In the genomic region with DNA sequence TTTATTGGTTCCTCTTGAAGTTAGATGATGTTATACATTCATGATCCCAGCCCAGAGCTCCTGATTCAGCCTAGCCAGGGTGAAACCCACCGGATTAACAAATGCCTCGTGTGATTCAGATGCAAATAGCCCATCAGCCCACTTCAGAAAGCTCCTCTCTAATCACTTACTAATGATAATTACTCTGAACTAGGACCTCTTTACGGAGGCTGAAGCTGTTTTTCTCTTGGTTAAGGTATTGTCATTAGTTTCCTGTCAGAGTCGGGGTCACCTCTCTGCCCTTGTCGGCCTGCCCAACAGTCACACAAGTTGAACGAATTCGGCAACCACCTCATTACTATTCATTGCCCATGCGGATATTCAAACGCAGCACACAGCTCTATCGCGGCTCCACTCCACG, we compare ENCODE assay signal across 2 cellular contexts.
A peak's percentile ranks its signal among the peaks of the same experiment; 100 is the strongest.
TF ChIP-seq lines count a peak whose summit lies in the region.

No MANE protein-coding gene starts in this region.

TF ChIP-seq in GM23338, 12 proteins besides CTCF, POLR2A, EP300 and RAD21:
- no peak for TF ChIP-seq EZH2 (IDR thresholded peaks at IDR 0.05; ENCODE audit: low read depth, unreplicated experiment)
- no peak for TF ChIP-seq POLR2AphosphoS5 (IDR thresholded peaks at IDR 0.05; ENCODE audit: low read depth)
- no peak for TF ChIP-seq ZNF114 (CRISPR knock-in tag; IDR thresholded peaks at IDR 0.05)
- TF ChIP-seq EZH2phosphoT487 (IDR thresholded peaks at IDR 0.05; ENCODE audit: unreplicated experiment) = no peak
- TF ChIP-seq ZNF331 (CRISPR knock-in tag; IDR thresholded peaks at IDR 0.05; ENCODE audit: low read depth) = no peak
- TF ChIP-seq, protein P1, sequence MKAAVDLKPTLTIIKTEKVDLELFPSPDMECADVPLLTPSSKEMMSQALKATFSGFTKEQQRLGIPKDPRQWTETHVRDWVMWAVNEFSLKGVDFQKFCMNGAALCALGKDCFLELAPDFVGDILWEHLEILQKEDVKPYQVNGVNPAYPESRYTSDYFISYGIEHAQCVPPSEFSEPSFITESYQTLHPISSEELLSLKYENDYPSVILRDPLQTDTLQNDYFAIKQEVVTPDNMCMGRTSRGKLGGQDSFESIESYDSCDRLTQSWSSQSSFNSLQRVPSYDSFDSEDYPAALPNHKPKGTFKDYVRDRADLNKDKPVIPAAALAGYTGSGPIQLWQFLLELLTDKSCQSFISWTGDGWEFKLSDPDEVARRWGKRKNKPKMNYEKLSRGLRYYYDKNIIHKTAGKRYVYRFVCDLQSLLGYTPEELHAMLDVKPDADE (IDR thresholded peaks at IDR 0.05) = 0 out of 2 replicates have a peak, but pooled peaks have one; percentile 8
- peak; percentile 95 for TF ChIP-seq NANOG (IDR thresholded peaks at IDR 0.05; ENCODE audit: borderline replicate concordance)
- TF ChIP-seq STAT1 (IDR thresholded peaks at IDR 0.05; ENCODE audit: unreplicated experiment) = no peak
- TF ChIP-seq, protein P2, sequence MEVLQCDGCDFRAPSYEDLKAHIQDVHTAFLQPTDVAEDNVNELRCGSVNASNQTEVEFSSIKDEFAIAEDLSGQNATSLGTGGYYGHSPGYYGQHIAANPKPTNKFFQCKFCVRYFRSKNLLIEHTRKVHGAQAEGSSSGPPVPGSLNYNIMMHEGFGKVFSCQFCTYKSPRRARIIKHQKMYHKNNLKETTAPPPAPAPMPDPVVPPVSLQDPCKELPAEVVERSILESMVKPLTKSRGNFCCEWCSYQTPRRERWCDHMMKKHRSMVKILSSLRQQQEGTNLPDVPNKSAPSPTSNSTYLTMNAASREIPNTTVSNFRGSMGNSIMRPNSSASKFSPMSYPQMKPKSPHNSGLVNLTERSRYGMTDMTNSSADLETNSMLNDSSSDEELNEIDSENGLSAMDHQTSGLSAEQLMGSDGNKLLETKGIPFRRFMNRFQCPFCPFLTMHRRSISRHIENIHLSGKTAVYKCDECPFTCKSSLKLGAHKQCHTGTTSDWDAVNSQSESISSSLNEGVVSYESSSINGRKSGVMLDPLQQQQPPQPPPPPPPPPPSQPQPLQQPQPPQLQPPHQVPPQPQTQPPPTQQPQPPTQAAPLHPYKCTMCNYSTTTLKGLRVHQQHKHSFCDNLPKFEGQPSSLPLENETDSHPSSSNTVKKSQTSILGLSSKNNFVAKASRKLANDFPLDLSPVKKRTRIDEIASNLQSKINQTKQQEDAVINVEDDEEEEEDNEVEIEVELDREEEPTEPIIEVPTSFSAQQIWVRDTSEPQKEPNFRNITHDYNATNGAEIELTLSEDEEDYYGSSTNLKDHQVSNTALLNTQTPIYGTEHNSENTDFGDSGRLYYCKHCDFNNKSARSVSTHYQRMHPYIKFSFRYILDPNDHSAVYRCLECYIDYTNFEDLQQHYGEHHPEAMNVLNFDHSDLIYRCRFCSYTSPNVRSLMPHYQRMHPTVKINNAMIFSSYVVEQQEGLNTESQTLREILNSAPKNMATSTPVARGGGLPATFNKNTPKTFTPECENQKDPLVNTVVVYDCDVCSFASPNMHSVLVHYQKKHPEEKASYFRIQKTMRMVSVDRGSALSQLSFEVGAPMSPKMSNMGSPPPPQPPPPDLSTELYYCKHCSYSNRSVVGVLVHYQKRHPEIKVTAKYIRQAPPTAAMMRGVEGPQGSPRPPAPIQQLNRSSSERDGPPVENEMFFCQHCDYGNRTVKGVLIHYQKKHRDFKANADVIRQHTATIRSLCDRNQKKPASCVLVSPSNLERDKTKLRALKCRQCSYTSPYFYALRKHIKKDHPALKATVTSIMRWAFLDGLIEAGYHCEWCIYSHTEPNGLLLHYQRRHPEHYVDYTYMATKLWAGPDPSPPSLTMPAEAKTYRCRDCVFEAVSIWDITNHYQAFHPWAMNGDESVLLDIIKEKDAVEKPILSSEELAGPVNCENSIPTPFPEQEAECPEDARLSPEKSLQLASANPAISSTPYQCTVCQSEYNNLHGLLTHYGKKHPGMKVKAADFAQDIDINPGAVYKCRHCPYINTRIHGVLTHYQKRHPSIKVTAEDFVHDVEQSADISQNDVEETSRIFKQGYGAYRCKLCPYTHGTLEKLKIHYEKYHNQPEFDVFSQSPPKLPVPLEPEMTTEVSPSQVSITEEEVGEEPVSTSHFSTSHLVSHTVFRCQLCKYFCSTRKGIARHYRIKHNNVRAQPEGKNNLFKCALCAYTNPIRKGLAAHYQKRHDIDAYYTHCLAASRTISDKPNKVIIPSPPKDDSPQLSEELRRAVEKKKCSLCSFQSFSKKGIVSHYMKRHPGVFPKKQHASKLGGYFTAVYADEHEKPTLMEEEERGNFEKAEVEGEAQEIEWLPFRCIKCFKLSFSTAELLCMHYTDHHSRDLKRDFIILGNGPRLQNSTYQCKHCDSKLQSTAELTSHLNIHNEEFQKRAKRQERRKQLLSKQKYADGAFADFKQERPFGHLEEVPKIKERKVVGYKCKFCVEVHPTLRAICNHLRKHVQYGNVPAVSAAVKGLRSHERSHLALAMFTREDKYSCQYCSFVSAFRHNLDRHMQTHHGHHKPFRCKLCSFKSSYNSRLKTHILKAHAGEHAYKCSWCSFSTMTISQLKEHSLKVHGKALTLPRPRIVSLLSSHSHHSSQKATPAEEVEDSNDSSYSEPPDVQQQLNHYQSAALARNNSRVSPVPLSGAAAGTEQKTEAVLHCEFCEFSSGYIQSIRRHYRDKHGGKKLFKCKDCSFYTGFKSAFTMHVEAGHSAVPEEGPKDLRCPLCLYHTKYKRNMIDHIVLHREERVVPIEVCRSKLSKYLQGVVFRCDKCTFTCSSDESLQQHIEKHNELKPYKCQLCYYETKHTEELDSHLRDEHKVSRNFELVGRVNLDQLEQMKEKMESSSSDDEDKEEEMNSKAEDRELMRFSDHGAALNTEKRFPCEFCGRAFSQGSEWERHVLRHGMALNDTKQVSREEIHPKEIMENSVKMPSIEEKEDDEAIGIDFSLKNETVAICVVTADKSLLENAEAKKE (CRISPR knock-in tag; IDR thresholded peaks at IDR 0.05) = no peak
- TF ChIP-seq CREB1 (CRISPR knock-in tag; IDR thresholded peaks at IDR 0.05; ENCODE audit: low read depth) = 0 out of 2 replicates have a peak, but pooled peaks have one; percentile 16
TF ChIP-seq in GM23338: peak in this region for 3.

TF ChIP-seq in SK-N-SH, 30 proteins besides CTCF, POLR2A, EP300 and RAD21:
- TF ChIP-seq RXRA (IDR thresholded peaks at IDR 0.05; ENCODE audit: borderline replicate concordance, low read depth) = no peak
- no peak for TF ChIP-seq TAF1 (IDR thresholded peaks at IDR 0.05; ENCODE audit: borderline replicate concordance, low read depth, low read length)
- TF ChIP-seq JUND (IDR thresholded peaks at IDR 0.05) = no peak
- TF ChIP-seq GABPA (IDR thresholded peaks at IDR 0.05; ENCODE audit: low read depth) = no peak
- TF ChIP-seq, protein P3, sequence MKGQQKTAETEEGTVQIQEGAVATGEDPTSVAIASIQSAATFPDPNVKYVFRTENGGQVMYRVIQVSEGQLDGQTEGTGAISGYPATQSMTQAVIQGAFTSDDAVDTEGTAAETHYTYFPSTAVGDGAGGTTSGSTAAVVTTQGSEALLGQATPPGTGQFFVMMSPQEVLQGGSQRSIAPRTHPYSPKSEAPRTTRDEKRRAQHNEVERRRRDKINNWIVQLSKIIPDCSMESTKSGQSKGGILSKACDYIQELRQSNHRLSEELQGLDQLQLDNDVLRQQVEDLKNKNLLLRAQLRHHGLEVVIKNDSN (IDR thresholded peaks at IDR 0.05; ENCODE audit: borderline replicate concordance, low read depth) = no peak
- TF ChIP-seq, protein P4, sequence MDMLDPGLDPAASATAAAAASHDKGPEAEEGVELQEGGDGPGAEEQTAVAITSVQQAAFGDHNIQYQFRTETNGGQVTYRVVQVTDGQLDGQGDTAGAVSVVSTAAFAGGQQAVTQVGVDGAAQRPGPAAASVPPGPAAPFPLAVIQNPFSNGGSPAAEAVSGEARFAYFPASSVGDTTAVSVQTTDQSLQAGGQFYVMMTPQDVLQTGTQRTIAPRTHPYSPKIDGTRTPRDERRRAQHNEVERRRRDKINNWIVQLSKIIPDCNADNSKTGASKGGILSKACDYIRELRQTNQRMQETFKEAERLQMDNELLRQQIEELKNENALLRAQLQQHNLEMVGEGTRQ (IDR thresholded peaks at IDR 0.05; ENCODE audit: borderline replicate concordance, low read depth, low read length) = no peak
- no peak for TF ChIP-seq NRF1 (IDR thresholded peaks at IDR 0.05; ENCODE audit: low read depth, low read length)
- TF ChIP-seq, protein P5, sequence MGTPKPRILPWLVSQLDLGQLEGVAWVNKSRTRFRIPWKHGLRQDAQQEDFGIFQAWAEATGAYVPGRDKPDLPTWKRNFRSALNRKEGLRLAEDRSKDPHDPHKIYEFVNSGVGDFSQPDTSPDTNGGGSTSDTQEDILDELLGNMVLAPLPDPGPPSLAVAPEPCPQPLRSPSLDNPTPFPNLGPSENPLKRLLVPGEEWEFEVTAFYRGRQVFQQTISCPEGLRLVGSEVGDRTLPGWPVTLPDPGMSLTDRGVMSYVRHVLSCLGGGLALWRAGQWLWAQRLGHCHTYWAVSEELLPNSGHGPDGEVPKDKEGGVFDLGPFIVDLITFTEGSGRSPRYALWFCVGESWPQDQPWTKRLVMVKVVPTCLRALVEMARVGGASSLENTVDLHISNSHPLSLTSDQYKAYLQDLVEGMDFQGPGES (IDR thresholded peaks at IDR 0.05; ENCODE audit: low read depth, low read length) = no peak
- TF ChIP-seq SMC3 (IDR thresholded peaks at IDR 0.05; ENCODE audit: low read depth, low read length) = no peak
- TF ChIP-seq POLR2AphosphoS5 (IDR thresholded peaks at IDR 0.05; ENCODE audit: low read depth, low read length) = no peak
- TF ChIP-seq, protein P6, sequence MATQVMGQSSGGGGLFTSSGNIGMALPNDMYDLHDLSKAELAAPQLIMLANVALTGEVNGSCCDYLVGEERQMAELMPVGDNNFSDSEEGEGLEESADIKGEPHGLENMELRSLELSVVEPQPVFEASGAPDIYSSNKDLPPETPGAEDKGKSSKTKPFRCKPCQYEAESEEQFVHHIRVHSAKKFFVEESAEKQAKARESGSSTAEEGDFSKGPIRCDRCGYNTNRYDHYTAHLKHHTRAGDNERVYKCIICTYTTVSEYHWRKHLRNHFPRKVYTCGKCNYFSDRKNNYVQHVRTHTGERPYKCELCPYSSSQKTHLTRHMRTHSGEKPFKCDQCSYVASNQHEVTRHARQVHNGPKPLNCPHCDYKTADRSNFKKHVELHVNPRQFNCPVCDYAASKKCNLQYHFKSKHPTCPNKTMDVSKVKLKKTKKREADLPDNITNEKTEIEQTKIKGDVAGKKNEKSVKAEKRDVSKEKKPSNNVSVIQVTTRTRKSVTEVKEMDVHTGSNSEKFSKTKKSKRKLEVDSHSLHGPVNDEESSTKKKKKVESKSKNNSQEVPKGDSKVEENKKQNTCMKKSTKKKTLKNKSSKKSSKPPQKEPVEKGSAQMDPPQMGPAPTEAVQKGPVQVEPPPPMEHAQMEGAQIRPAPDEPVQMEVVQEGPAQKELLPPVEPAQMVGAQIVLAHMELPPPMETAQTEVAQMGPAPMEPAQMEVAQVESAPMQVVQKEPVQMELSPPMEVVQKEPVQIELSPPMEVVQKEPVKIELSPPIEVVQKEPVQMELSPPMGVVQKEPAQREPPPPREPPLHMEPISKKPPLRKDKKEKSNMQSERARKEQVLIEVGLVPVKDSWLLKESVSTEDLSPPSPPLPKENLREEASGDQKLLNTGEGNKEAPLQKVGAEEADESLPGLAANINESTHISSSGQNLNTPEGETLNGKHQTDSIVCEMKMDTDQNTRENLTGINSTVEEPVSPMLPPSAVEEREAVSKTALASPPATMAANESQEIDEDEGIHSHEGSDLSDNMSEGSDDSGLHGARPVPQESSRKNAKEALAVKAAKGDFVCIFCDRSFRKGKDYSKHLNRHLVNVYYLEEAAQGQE (IDR thresholded peaks at IDR 0.05; ENCODE audit: low read depth, low read length) = no peak
- TF ChIP-seq MEF2A (IDR thresholded peaks at IDR 0.05; ENCODE audit: borderline replicate concordance, low read depth) = no peak
- TF ChIP-seq EZH2phosphoT487 (IDR thresholded peaks at IDR 0.05; ENCODE audit: borderline replicate concordance, low read depth) = no peak
- TF ChIP-seq FOXJ3 (CRISPR knock-in tag; IDR thresholded peaks at IDR 0.05) = no peak
- TF ChIP-seq FOXM1 (IDR thresholded peaks at IDR 0.05; ENCODE audit: low read depth) = no peak
- TF ChIP-seq, protein P7, sequence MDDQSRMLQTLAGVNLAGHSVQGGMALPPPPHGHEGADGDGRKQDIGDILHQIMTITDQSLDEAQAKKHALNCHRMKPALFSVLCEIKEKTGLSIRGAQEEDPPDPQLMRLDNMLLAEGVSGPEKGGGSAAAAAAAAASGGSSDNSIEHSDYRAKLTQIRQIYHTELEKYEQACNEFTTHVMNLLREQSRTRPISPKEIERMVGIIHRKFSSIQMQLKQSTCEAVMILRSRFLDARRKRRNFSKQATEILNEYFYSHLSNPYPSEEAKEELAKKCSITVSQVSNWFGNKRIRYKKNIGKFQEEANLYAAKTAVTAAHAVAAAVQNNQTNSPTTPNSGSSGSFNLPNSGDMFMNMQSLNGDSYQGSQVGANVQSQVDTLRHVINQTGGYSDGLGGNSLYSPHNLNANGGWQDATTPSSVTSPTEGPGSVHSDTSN (IDR thresholded peaks at IDR 0.05) = no peak
- TF ChIP-seq RFX5 (IDR thresholded peaks at IDR 0.05; ENCODE audit: low read length) = no peak
- TF ChIP-seq, protein P8, sequence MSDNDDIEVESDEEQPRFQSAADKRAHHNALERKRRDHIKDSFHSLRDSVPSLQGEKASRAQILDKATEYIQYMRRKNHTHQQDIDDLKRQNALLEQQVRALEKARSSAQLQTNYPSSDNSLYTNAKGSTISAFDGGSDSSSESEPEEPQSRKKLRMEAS (IDR thresholded peaks at IDR 0.05; ENCODE audit: low read depth) = no peak
